Comparison of ENCODE assay signal across 1 cellular context in genomic region chr20:59010995-59011873, GRCh38.
TF ChIP-seq lines count a peak whose summit lies in the region.

No MANE protein-coding gene starts in this region.

TF ChIP-seq in HepG2, 621 proteins besides CTCF, POLR2A, EP300 and RAD21 (continued from another document and continues in another):
- TF ChIP-seq, protein P1, sequence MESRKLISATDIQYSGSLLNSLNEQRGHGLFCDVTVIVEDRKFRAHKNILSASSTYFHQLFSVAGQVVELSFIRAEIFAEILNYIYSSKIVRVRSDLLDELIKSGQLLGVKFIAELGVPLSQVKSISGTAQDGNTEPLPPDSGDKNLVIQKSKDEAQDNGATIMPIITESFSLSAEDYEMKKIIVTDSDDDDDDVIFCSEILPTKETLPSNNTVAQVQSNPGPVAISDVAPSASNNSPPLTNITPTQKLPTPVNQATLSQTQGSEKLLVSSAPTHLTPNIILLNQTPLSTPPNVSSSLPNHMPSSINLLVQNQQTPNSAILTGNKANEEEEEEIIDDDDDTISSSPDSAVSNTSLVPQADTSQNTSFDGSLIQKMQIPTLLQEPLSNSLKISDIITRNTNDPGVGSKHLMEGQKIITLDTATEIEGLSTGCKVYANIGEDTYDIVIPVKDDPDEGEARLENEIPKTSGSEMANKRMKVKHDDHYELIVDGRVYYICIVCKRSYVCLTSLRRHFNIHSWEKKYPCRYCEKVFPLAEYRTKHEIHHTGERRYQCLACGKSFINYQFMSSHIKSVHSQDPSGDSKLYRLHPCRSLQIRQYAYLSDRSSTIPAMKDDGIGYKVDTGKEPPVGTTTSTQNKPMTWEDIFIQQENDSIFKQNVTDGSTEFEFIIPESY (CRISPR knock-in tag; IDR thresholded peaks at IDR 0.05), result peak; percentile 78
- TF ChIP-seq ATM (IDR thresholded peaks at IDR 0.05; ENCODE audit: borderline replicate concordance) (no peak), EEA1 (CRISPR knock-in tag; IDR thresholded peaks at IDR 0.05; ENCODE audit: borderline replicate concordance) (no peak), HES4 (CRISPR knock-in tag; IDR thresholded peaks at IDR 0.05; ENCODE audit: borderline replicate concordance) (no peak), HOXA7 (CRISPR knock-in tag; IDR thresholded peaks at IDR 0.05) (no peak), SRSF4 (IDR thresholded peaks at IDR 0.05; ENCODE audit: low read depth, low read length, poor library complexity, severe bottlenecking) (no peak), KAT7 (CRISPR knock-in tag; IDR thresholded peaks at IDR 0.05; ENCODE audit: borderline replicate concordance) (0 out of 2 replicates have a peak, but pooled peaks have one; percentile 51), CENPT (CRISPR knock-in tag; IDR thresholded peaks at IDR 0.05; ENCODE audit: low read depth) (no peak), MXD4 (CRISPR knock-in tag; IDR thresholded peaks at IDR 0.05) (no peak), ZNF33B (CRISPR knock-in tag; IDR thresholded peaks at IDR 0.05) (no peak), ZNF263 (CRISPR knock-in tag; IDR thresholded peaks at IDR 0.05) (no peak), KDM5A (IDR thresholded peaks at IDR 0.05; ENCODE audit: borderline replicate concordance, low read length) (no peak), KLF9 (CRISPR knock-in tag; IDR thresholded peaks at IDR 0.05; ENCODE audit: low read depth) (no peak), SALL1 (CRISPR knock-in tag; IDR thresholded peaks at IDR 0.05) (peak; percentile 31; the same call in 1 of the 2 replicates), XBP1 (CRISPR knock-in tag; IDR thresholded peaks at IDR 0.05) (no peak), KDM2A (CRISPR knock-in tag; IDR thresholded peaks at IDR 0.05; ENCODE audit: borderline replicate concordance, low read depth) (peak; percentile 55; the same call in 1 of the 2 replicates), SMC3 (IDR thresholded peaks at IDR 0.05; ENCODE audit: low read length) (no peak), ZBED4 (CRISPR knock-in tag; IDR thresholded peaks at IDR 0.05; ENCODE audit: borderline replicate concordance) (peak; percentile 20; the same call in 1 of the 2 replicates), SNRNP70 (IDR thresholded peaks at IDR 0.05; ENCODE audit: low read depth, low read length) (no peak), ZFP36L1 (CRISPR knock-in tag; IDR thresholded peaks at IDR 0.05) (no peak), ZNF326 (CRISPR knock-in tag; IDR thresholded peaks at IDR 0.05; ENCODE audit: borderline replicate concordance) (no peak), GABPB1 (CRISPR knock-in tag; IDR thresholded peaks at IDR 0.05) (no peak), ZNF878 (CRISPR knock-in tag; IDR thresholded peaks at IDR 0.05) (no peak), FOXO4 (CRISPR knock-in tag; conservative IDR thresholded peaks at IDR 0.05) (no peak), SOX5 (CRISPR knock-in tag; IDR thresholded peaks at IDR 0.05; ENCODE audit: borderline replicate concordance) (0 out of 2 replicates have a peak, but pooled peaks have one; percentile 38), ZBTB8A (CRISPR knock-in tag; IDR thresholded peaks at IDR 0.05; ENCODE audit: borderline replicate concordance, low read depth) (no peak), ZBTB7A (CRISPR knock-in tag; IDR thresholded peaks at IDR 0.05) (no peak), ZKSCAN1 (IDR thresholded peaks at IDR 0.05; ENCODE audit: low read length) (no peak), ARHGAP35 (CRISPR knock-in tag; IDR thresholded peaks at IDR 0.05; ENCODE audit: borderline replicate concordance) (peak; percentile 78; the same call in 1 of the 2 replicates), AKNA (CRISPR knock-in tag; IDR thresholded peaks at IDR 0.05; ENCODE audit: borderline replicate concordance) (no peak), U2AF2 (IDR thresholded peaks at IDR 0.05; ENCODE audit: low read depth, low read length) (no peak), MTF2 (CRISPR knock-in tag; IDR thresholded peaks at IDR 0.05; ENCODE audit: borderline replicate concordance) (no peak), PTBP1 (IDR thresholded peaks at IDR 0.05; ENCODE audit: low read depth, low read length, poor library complexity, severe bottlenecking) (no peak), TAF15 (IDR thresholded peaks at IDR 0.05; ENCODE audit: low read depth, low read length, poor library complexity, severe bottlenecking) (no peak), ZNF124 (CRISPR knock-in tag; IDR thresholded peaks at IDR 0.05) (no peak), CBX5 (CRISPR knock-in tag; IDR thresholded peaks at IDR 0.05; ENCODE audit: borderline replicate concordance) (no peak), ZNF501 (CRISPR knock-in tag; IDR thresholded peaks at IDR 0.05) (no peak), RAD51 (IDR thresholded peaks at IDR 0.05; ENCODE audit: borderline replicate concordance) (no peak)
- TF ChIP-seq, protein P2, sequence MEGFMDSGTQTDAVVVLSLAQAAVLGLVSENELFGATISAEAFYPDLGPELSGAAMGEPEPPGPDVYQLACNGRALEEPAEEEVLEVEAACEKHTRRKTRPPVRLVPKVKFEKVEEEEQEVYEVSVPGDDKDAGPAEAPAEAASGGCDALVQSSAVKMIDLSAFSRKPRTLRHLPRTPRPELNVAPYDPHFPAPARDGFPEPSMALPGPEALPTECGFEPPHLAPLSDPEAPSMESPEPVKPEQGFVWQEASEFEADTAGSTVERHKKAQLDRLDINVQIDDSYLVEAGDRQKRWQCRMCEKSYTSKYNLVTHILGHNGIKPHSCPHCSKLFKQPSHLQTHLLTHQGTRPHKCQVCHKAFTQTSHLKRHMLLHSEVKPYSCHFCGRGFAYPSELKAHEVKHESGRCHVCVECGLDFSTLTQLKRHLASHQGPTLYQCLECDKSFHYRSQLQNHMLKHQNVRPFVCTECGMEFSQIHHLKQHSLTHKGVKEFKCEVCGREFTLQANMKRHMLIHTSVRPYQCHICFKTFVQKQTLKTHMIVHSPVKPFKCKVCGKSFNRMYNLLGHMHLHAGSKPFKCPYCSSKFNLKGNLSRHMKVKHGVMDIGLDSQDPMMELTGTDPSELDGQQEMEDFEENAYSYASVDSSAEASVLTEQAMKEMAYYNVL (CRISPR knock-in tag; IDR thresholded peaks at IDR 0.05; ENCODE audit: borderline replicate concordance), result peak; percentile 22; the same call in 1 of the 2 replicates
- TF ChIP-seq, protein P3, sequence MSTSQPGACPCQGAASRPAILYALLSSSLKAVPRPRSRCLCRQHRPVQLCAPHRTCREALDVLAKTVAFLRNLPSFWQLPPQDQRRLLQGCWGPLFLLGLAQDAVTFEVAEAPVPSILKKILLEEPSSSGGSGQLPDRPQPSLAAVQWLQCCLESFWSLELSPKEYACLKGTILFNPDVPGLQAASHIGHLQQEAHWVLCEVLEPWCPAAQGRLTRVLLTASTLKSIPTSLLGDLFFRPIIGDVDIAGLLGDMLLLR (CRISPR knock-in tag; IDR thresholded peaks at IDR 0.05), result peak; percentile 36; the same call in 1 of the 2 replicates
- TF ChIP-seq, protein P4, sequence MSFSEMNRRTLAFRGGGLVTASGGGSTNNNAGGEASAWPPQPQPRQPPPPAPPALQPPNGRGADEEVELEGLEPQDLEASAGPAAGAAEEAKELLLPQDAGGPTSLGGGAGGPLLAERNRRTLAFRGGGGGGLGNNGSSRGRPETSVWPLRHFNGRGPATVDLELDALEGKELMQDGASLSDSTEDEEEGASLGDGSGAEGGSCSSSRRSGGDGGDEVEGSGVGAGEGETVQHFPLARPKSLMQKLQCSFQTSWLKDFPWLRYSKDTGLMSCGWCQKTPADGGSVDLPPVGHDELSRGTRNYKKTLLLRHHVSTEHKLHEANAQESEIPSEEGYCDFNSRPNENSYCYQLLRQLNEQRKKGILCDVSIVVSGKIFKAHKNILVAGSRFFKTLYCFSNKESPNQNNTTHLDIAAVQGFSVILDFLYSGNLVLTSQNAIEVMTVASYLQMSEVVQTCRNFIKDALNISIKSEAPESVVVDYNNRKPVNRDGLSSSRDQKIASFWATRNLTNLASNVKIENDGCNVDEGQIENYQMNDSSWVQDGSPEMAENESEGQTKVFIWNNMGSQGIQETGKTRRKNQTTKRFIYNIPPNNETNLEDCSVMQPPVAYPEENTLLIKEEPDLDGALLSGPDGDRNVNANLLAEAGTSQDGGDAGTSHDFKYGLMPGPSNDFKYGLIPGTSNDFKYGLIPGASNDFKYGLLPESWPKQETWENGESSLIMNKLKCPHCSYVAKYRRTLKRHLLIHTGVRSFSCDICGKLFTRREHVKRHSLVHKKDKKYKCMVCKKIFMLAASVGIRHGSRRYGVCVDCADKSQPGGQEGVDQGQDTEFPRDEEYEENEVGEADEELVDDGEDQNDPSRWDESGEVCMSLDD (CRISPR knock-in tag; IDR thresholded peaks at IDR 0.05; ENCODE audit: borderline replicate concordance), result no peak; the same call in 1 of the 2 replicates
- TF ChIP-seq, protein P5, sequence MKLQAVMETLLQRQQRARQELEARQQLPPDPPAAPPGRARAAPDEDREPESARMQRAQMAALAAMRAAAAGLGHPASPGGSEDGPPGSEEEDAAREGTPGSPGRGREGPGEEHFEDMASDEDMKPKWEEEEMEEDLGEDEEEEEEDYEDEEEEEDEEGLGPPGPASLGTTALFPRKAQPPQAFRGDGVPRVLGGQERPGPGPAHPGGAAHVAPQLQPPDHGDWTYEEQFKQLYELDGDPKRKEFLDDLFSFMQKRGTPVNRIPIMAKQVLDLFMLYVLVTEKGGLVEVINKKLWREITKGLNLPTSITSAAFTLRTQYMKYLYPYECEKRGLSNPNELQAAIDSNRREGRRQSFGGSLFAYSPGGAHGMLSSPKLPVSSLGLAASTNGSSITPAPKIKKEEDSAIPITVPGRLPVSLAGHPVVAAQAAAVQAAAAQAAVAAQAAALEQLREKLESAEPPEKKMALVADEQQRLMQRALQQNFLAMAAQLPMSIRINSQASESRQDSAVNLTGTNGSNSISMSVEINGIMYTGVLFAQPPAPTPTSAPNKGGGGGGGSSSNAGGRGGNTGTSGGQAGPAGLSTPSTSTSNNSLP (IDR thresholded peaks at IDR 0.05; ENCODE audit: low read depth, low read length), result no peak
